Comparison of ENCODE assay signal across 11 cellular contexts in the genomic region with DNA sequence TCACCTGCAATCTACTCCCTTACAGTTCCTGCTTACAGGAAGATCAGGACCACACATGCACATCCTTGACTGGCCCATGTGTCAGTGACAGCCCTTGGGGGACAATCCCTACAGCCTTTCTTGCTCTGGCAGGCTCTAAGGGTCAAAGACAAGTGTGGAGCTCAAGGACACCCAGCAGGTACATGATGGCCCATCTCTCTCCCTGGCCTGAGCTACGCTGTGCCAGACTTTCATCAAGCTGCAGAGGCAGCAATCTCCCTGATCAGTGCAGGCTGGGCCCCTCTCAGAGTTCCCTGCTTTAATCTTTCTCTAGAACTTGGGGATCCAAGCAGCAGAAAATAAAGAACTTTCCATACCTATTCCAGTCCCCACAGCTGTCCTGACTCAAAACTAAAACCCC. TPM values are rescaled to one million over a fixed set of nuclear protein-coding genes. Genes with fewer than 3 reads are reported as not detected.
DNase-seq lines count a peak whose midpoint lies in the region; ATAC-seq, FAIRE-seq and TF ChIP-seq lines count a peak whose summit lies in the region.
"Had no signal": no experiment of that assay in that cellular context is flagged by ENCODE, and none has a peak within 500 bp of the region (broad histone marks: within the 10 kb centered on the region; RNA-seq: fewer than 3 reads in every experiment).

No MANE protein-coding gene starts in this region.

- intact Hi-C loops in lower lobe of right lung (cut with DNase I) = no loop called here

- no peaks in the 10 kb centered on the region for H3K36me3 Mint-ChIP-seq in nephron (ENCODE audit: low read depth)
- H3K36me3 Mint-ChIP-seq: mesothelial cell of epicardium had no signal

- peaks cover 0 to 67% (median 23%) of the 10 kb centered on the region in 11 experiments; a peak in 15 of 22 replicates for H4K20me1 ChIP-seq in BLaER1 treated with 17β-estradiol and CSF1 and Interleukin-3, amounts not matched to agents 10 nM and 100 nM

- peaks cover 54% of the 10 kb centered on the region for H3K4me1 Mint-ChIP-seq in nephron

- ATAC-seq in HG03469 (IDR thresholded peaks at IDR 0.05; ENCODE audit: unreplicated experiment) = no peak
- ATAC-seq in lower lobe of right lung = no peak

- H3K27ac ChIP-seq in BLaER1 treated with 17β-estradiol and CSF1 and Interleukin-3, amounts not matched to agents 10 nM and 100 nM = no peak overlapping the region
- H3K27ac ChIP-seq in lower lobe of right lung (no peak overlapping the region), suprapubic skin (no peak overlapping the region)

- H3K36me3 ChIP-seq in BLaER1 treated with 17β-estradiol and CSF1 and Interleukin-3, amounts not matched to agents 10 nM and 100 nM = no peaks in the 10 kb centered on the region
- H3K36me3 ChIP-seq in lower lobe of right lung (no peaks in the 10 kb centered on the region), suprapubic skin (no peaks in the 10 kb centered on the region)

- H3K27me3 ChIP-seq in BLaER1 treated with 17β-estradiol and CSF1 and Interleukin-3, amounts not matched to agents 10 nM and 100 nM = peaks cover 15 to 37% (median 31%) of the 10 kb centered on the region in 11 experiments
- peaks cover 12% of the 10 kb centered on the region for H3K27me3 ChIP-seq in lower lobe of right lung (ENCODE audit: low read depth)
- H3K27me3 ChIP-seq in suprapubic skin = peaks cover 23% of the 10 kb centered on the region

- H3K27ac Mint-ChIP-seq in nephron = peak overlapping the region in 2 of 3 experiments; percentile 33 to 44
- H3K27ac Mint-ChIP-seq: mesothelial cell of epicardium had no signal

- in situ Hi-C loops in astrocyte of the spinal cord (cut with HindIII; ENCODE audit: low sequenced_read_pairs) = no loop called here

- peak overlapping the region in 2 of 11 experiments; percentile 77 to 80; a peak in 2 of 22 replicates for H3K9ac ChIP-seq in BLaER1 treated with 17β-estradiol and CSF1 and Interleukin-3, amounts not matched to agents 10 nM and 100 nM

- H3K4me3 Mint-ChIP-seq in nephron = peak overlapping the region; percentile 82 to 90 (median 86)

- peak; percentile 21 for FAIRE-seq in GM19239 (lab: Jason Lieb, UNC)

- TF ChIP-seq EP300 in suprapubic skin (IDR thresholded peaks at IDR 0.05) = no peak

- TF ChIP-seq POLR2A in suprapubic skin (IDR thresholded peaks at IDR 0.05) = no peak

- peaks cover 30% of the 10 kb centered on the region for H3K27me3 Mint-ChIP-seq in nephron (ENCODE audit: low read depth)

- no peaks in the 10 kb centered on the region for H3K9me3 ChIP-seq in BLaER1 treated with 17β-estradiol and CSF1 and Interleukin-3, amounts not matched to agents 10 nM and 100 nM (replicated peaks in 1 of 11)
- H3K9me3 ChIP-seq in lower lobe of right lung (no peaks in the 10 kb centered on the region), suprapubic skin (no peaks in the 10 kb centered on the region)

- DNase-seq in GM19239 (ENCODE audit: insufficient read length, low spot score) (no peak), astrocyte of the spinal cord (ENCODE audit: low read depth, low spot score) (no peak), lower lobe of right lung (no peak), suprapubic skin (ENCODE audit: low spot score in 2 of 2) (no peak), GM10266 (ENCODE audit: extremely low spot score) (no peak)
- DNase-seq: DMS153, NCI-H2107 had no signal

- peak overlapping the region in 1 of 10 experiments; percentile 81; a peak in 1 of 20 replicates for H3K4me3 ChIP-seq in BLaER1 treated with 17β-estradiol and CSF1 and Interleukin-3, amounts not matched to agents 10 nM and 100 nM
- H3K4me3 ChIP-seq in astrocyte of the spinal cord (ENCODE audit: low read depth, low read length) = peak overlapping the region; percentile 77
- no peak overlapping the region for H3K4me3 ChIP-seq in lower lobe of right lung
- no peak overlapping the region for H3K4me3 ChIP-seq in suprapubic skin

- peak overlapping the region; percentile 85 to 99 (median 93) for H3K4me2 ChIP-seq in BLaER1 treated with 17β-estradiol and CSF1 and Interleukin-3, amounts not matched to agents 10 nM and 100 nM

- TF ChIP-seq CTCF in astrocyte of the spinal cord (IDR thresholded peaks at IDR 0.05; ENCODE audit: low read depth, low read length) (no peak), nephron (IDR thresholded peaks at IDR 0.05; ENCODE audit: unreplicated experiment in 3 of 3) (no peak), lower lobe of right lung (IDR thresholded peaks at IDR 0.05) (no peak), suprapubic skin (IDR thresholded peaks at IDR 0.05) (no peak), GM10266 (IDR thresholded peaks at IDR 0.05; ENCODE audit: control insufficient read depth, insufficient read depth, low read depth, missing control alignments) (no peak)

- H3K9me3 Mint-ChIP-seq in nephron = no peaks in the 10 kb centered on the region
- H3K9me3 Mint-ChIP-seq: mesothelial cell of epicardium had no signal

- 100% methylated on average over 1 of the region's 1 CpG for WGBS in suprapubic skin

- peaks cover 70 to 88% (median 81%) of the 10 kb centered on the region in 10 experiments for H3K4me1 ChIP-seq in BLaER1 treated with 17β-estradiol and CSF1 and Interleukin-3, amounts not matched to agents 10 nM and 100 nM
- H3K4me1 ChIP-seq in lower lobe of right lung = peaks cover 31% of the 10 kb centered on the region
- H3K4me1 ChIP-seq in suprapubic skin = peaks cover 29% of the 10 kb centered on the region

RNA-seq across cellular contexts. Expression of a gene that starts 2.6 kb away (rescaled TPM):
- 4.6 TPM for total RNA-seq in lower lobe of right lung
- total RNA-seq in suprapubic skin = 10 to 100 TPM; 10.1 to 31.4 (median 18.0) TPM

RNA-seq across cellular contexts. Expression of a gene that starts 29.8 kb away (rescaled TPM):
- total RNA-seq in lower lobe of right lung (40.2 TPM), suprapubic skin (10 to 100 TPM; 32.2 to 74.2 (median 62.8) TPM)
